In the genomic region with DNA sequence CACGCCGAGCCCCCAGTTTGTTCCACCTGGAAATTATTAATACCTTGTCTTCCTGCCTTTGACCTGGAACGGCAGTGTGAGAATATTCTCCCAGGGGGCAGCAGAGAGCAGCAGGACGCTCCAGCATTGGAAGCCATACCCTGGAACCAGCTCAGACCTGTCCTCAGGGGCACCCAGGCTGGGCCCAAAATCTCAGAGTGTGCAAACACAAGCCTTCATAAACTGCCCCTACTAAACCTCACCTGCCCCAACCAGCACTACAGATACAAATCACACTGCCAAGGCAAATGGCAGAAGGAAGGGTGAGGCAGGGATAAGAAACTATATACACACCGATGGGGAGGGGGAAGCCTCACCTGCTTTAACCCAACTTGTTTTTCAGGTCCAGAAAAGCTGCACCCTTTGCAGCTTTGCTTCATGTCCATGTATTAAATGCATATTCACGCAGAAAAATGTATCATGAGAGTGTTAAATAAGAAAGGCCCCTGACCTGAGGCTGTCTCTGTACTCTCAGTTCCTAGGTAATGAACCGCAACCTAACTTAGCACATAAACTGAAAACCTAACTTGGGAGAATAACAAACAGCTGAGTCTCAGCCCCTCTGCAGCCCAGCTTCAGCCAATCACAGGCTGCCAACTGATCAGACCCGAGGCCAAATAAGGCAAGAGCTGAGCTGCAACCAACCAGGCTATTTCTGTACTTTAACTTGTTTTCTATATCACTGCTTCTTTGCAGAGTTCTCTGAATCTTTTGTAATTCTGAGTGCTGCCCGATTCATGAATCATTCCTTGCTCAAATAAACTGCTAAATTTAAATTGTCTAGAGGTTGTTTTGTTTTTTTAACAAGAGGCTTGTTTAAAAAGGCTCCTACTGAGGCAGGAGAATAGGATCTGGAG, we compare ENCODE assay signal across 1 cellular context.
TF ChIP-seq lines count a peak whose summit lies in the region.

No MANE protein-coding gene starts in this region.

TF ChIP-seq in HepG2, 621 proteins besides CTCF, POLR2A, EP300 and RAD21 (continued from another document and continues in another):
- TF ChIP-seq TRIM22 (IDR thresholded peaks at IDR 0.05) (no peak), MED13 (CRISPR knock-in tag; IDR thresholded peaks at IDR 0.05) (peak; percentile 18; the same call in 1 of the 2 replicates), ZNF33B (CRISPR knock-in tag; IDR thresholded peaks at IDR 0.05) (peak; percentile 98), ZGPAT (CRISPR knock-in tag; IDR thresholded peaks at IDR 0.05) (peak; percentile 86), MYC (CRISPR knock-in tag; IDR thresholded peaks at IDR 0.05; ENCODE audit: borderline replicate concordance) (peak; percentile 54; the same call in 1 of the 2 replicates), MXD3 (CRISPR knock-in tag; IDR thresholded peaks at IDR 0.05) (0 out of 2 replicates have a peak, but pooled peaks have one; percentile 86), MZF1 (CRISPR knock-in tag; IDR thresholded peaks at IDR 0.05; ENCODE audit: borderline replicate concordance) (no peak), ZFP36L2 (CRISPR knock-in tag; IDR thresholded peaks at IDR 0.05) (no peak), ZNF329 (CRISPR knock-in tag; IDR thresholded peaks at IDR 0.05; ENCODE audit: low read depth) (no peak; the same call in 1 of the 2 replicates), SP1 (IDR thresholded peaks at IDR 0.05) (no peak), SP1 (CRISPR knock-in tag; IDR thresholded peaks at IDR 0.05) (0 out of 2 replicates have a peak, but pooled peaks have one; percentile 8), CCAR2 (optimal IDR thresholded peaks at IDR 0.05; ENCODE audit: low read depth, low read length) (no peak), AGO1 (IDR thresholded peaks at IDR 0.05; ENCODE audit: low read depth, low read length, poor library complexity, severe bottlenecking) (no peak), SP4 (CRISPR knock-in tag; IDR thresholded peaks at IDR 0.05) (peak; percentile 89), HMG20A (CRISPR knock-in tag; IDR thresholded peaks at IDR 0.05; ENCODE audit: borderline replicate concordance) (peak; percentile 2; the same call in 1 of the 2 replicates), TAF1 (CRISPR knock-in tag; IDR thresholded peaks at IDR 0.05) (peak; percentile 74), NCOR1 (IDR thresholded peaks at IDR 0.05; ENCODE audit: borderline replicate concordance, low read length) (peak; percentile 61; the same call in 1 of the 2 replicates), ZNF138 (CRISPR knock-in tag; IDR thresholded peaks at IDR 0.05; ENCODE audit: low read depth) (no peak), ZNF75D (CRISPR knock-in tag; IDR thresholded peaks at IDR 0.05; ENCODE audit: borderline replicate concordance) (no peak), YY1 (IDR thresholded peaks at IDR 0.05; ENCODE audit: insufficient read depth, insufficient replicate concordance, low read depth, low read length) (peak; percentile 89), ISL2 (CRISPR knock-in tag; IDR thresholded peaks at IDR 0.05) (peak; percentile 56), ZNF704 (CRISPR knock-in tag; IDR thresholded peaks at IDR 0.05; ENCODE audit: borderline replicate concordance) (peak; percentile 85; the same call in 1 of the 2 replicates), SUZ12 (IDR thresholded peaks at IDR 0.05; ENCODE audit: low read depth, low read length) (no peak; the same call in 1 of the 2 replicates), NR0B2 (CRISPR knock-in tag; IDR thresholded peaks at IDR 0.05) (no peak), RBM22 (optimal IDR thresholded peaks at IDR 0.05; ENCODE audit: low read length) (no peak), TARDBP (CRISPR knock-in tag; IDR thresholded peaks at IDR 0.05) (peak; percentile 82), ZFP90 (CRISPR knock-in tag; IDR thresholded peaks at IDR 0.05; ENCODE audit: borderline replicate concordance) (peak; percentile 55; the same call in 1 of the 2 replicates), TBP (CRISPR knock-in tag; IDR thresholded peaks at IDR 0.05) (peak; percentile 93; the same call in 1 of the 2 replicates), KDM2A (CRISPR knock-in tag; IDR thresholded peaks at IDR 0.05; ENCODE audit: borderline replicate concordance, low read depth) (peak; percentile 88), TERF1 (CRISPR knock-in tag; IDR thresholded peaks at IDR 0.05) (no peak), ZNF556 (CRISPR knock-in tag; IDR thresholded peaks at IDR 0.05; ENCODE audit: borderline replicate concordance) (peak; percentile 91; the same call in 1 of the 2 replicates), HMG20B (CRISPR knock-in tag; conservative IDR thresholded peaks at IDR 0.05) (peak; percentile 82; the same call in 1 of the 2 replicates), TFAP4 (IDR thresholded peaks at IDR 0.05; ENCODE audit: borderline replicate concordance, low read depth) (peak; percentile 99), YEATS4 (CRISPR knock-in tag; IDR thresholded peaks at IDR 0.05; ENCODE audit: borderline replicate concordance) (peak; percentile 76), ZNF335 (CRISPR knock-in tag; IDR thresholded peaks at IDR 0.05) (peak; percentile 87), ZNF567 (CRISPR knock-in tag; IDR thresholded peaks at IDR 0.05; ENCODE audit: borderline replicate concordance) (peak; percentile 99), RARA (CRISPR knock-in tag; IDR thresholded peaks at IDR 0.05) (0 out of 2 replicates have a peak, but pooled peaks have one; percentile 7), ZNF225 (CRISPR knock-in tag; IDR thresholded peaks at IDR 0.05) (0 out of 2 replicates have a peak, but pooled peaks have one; percentile 85), ADNP (CRISPR knock-in tag; IDR thresholded peaks at IDR 0.05) (no peak; the same call in 1 of the 2 replicates), ZNF83 (CRISPR knock-in tag; IDR thresholded peaks at IDR 0.05; ENCODE audit: borderline replicate concordance) (peak; percentile 76; the same call in 1 of the 2 replicates), NFAT5 (CRISPR knock-in tag; IDR thresholded peaks at IDR 0.05) (peak; percentile 67), ZNF580 (CRISPR knock-in tag; IDR thresholded peaks at IDR 0.05; ENCODE audit: borderline replicate concordance, low read depth) (peak; percentile 91; the same call in 1 of the 2 replicates), KMT2B (CRISPR knock-in tag; IDR thresholded peaks at IDR 0.05) (peak; percentile 47; the same call in 1 of the 2 replicates), KDM3A (CRISPR knock-in tag; IDR thresholded peaks at IDR 0.05; ENCODE audit: low read depth) (peak; percentile 86), ZNF766 (CRISPR knock-in tag; IDR thresholded peaks at IDR 0.05; ENCODE audit: borderline replicate concordance) (no peak; the same call in 1 of the 2 replicates), ZNF292 (CRISPR knock-in tag; IDR thresholded peaks at IDR 0.05; ENCODE audit: borderline replicate concordance, low read depth) (peak; percentile 69; the same call in 1 of the 2 replicates)
- TF ChIP-seq, protein P1, sequence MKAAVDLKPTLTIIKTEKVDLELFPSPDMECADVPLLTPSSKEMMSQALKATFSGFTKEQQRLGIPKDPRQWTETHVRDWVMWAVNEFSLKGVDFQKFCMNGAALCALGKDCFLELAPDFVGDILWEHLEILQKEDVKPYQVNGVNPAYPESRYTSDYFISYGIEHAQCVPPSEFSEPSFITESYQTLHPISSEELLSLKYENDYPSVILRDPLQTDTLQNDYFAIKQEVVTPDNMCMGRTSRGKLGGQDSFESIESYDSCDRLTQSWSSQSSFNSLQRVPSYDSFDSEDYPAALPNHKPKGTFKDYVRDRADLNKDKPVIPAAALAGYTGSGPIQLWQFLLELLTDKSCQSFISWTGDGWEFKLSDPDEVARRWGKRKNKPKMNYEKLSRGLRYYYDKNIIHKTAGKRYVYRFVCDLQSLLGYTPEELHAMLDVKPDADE (CRISPR knock-in tag; IDR thresholded peaks at IDR 0.05): no peak
